ENCODE assay signal across 1 cellular context in genomic region chr4:183157215-183157614, GRCh38.
TF ChIP-seq lines count a peak whose summit lies in the region.

No MANE protein-coding gene starts in this region.

TF ChIP-seq in HepG2, 621 proteins besides CTCF, POLR2A, EP300 and RAD21:
- TF ChIP-seq PHF8 (CRISPR knock-in tag; IDR thresholded peaks at IDR 0.05), result no peak
- no peak for TF ChIP-seq CERS6 (CRISPR knock-in tag; IDR thresholded peaks at IDR 0.05)
- TF ChIP-seq ZNF616 (CRISPR knock-in tag; IDR thresholded peaks at IDR 0.05; ENCODE audit: low read depth), result no peak
- TF ChIP-seq ZBTB46 (CRISPR knock-in tag; IDR thresholded peaks at IDR 0.05; ENCODE audit: borderline replicate concordance), result no peak
- no peak for TF ChIP-seq CBFB (CRISPR knock-in tag; IDR thresholded peaks at IDR 0.05)
- no peak for TF ChIP-seq ZBTB42 (CRISPR knock-in tag; IDR thresholded peaks at IDR 0.05)
- TF ChIP-seq SIN3B (IDR thresholded peaks at IDR 0.05; ENCODE audit: low read length), result no peak
- TF ChIP-seq ZNF75D (CRISPR knock-in tag; IDR thresholded peaks at IDR 0.05; ENCODE audit: borderline replicate concordance), result no peak
- TF ChIP-seq ZNF598 (CRISPR knock-in tag; IDR thresholded peaks at IDR 0.05; ENCODE audit: borderline replicate concordance), result no peak
- TF ChIP-seq SRSF4 (IDR thresholded peaks at IDR 0.05; ENCODE audit: low read depth, low read length, poor library complexity, severe bottlenecking), result no peak
- TF ChIP-seq RAD51 (IDR thresholded peaks at IDR 0.05; ENCODE audit: borderline replicate concordance), result no peak
- no peak for TF ChIP-seq NFAT5 (CRISPR knock-in tag; IDR thresholded peaks at IDR 0.05)
- no peak for TF ChIP-seq SP140L (CRISPR knock-in tag; IDR thresholded peaks at IDR 0.05; ENCODE audit: borderline replicate concordance)
- no peak for TF ChIP-seq TBL1XR1 (IDR thresholded peaks at IDR 0.05; ENCODE audit: borderline replicate concordance, low read length, partially characterized antibody)
- TF ChIP-seq ZNF770 (CRISPR knock-in tag; IDR thresholded peaks at IDR 0.05), result peak; percentile 40; the same call in 1 of the 2 replicates
- TF ChIP-seq AFF4 (CRISPR knock-in tag; IDR thresholded peaks at IDR 0.05), result no peak
- peak; percentile 8; the same call in 1 of the 2 replicates for TF ChIP-seq SMC3 (IDR thresholded peaks at IDR 0.05; ENCODE audit: low read length)
TF ChIP-seq in HepG2: peak in this region for 2.
